Comparison of ENCODE assay signal across 14 cellular contexts in genomic region chr13:108957369-108958012, GRCh38.
A peak's percentile ranks its signal among the peaks of the same experiment; 100 is the strongest.
DNase-seq lines count a peak whose midpoint lies in the region; ATAC-seq and TF ChIP-seq lines count a peak whose summit lies in the region.
"Had no signal": no experiment of that assay in that cellular context is flagged by ENCODE, and none has a peak within 500 bp of the region (broad histone marks: within the 10 kb centered on the region; RNA-seq: fewer than 3 reads in every experiment).

No MANE protein-coding gene starts in this region.

- no peaks in the 10 kb centered on the region for H3K27me3 ChIP-seq in IMR-90 (ENCODE audit: control insufficient read depth, insufficient read depth, low read length)
- H3K27me3 ChIP-seq in brain microvascular endothelial cell (replicated peaks): no peaks in the 10 kb centered on the region
- H3K27me3 ChIP-seq: BLaER1 treated with 17β-estradiol and CSF1 and Interleukin-3, amounts not matched to agents 10 nM and 100 nM had no signal

- H3K36me3 ChIP-seq in IMR-90 (ENCODE audit: control insufficient read depth, insufficient read depth, low read length) (no peaks in the 10 kb centered on the region), brain microvascular endothelial cell (replicated peaks) (no peaks in the 10 kb centered on the region)
- H3K36me3 ChIP-seq: BLaER1 treated with 17β-estradiol and CSF1 and Interleukin-3, amounts not matched to agents 10 nM and 100 nM had no signal

- peak overlapping the region; percentile 49 for H2BK5ac ChIP-seq in IMR-90 (ENCODE audit: low read depth, low read length, poor library complexity, severe bottlenecking)

- peak overlapping the region; percentile 73 for H4K91ac ChIP-seq in IMR-90 (ENCODE audit: insufficient read depth, low read depth, low read length)

- H3K9me1 ChIP-seq in IMR-90 (ENCODE audit: insufficient read depth, low read length): no peaks in the 10 kb centered on the region

- H3K4me1 ChIP-seq in IMR-90 (ENCODE audit: control insufficient read depth, insufficient read depth, low read length): peaks cover 3% of the 10 kb centered on the region

- no peak overlapping the region for H3K27ac Mint-ChIP-seq in stimulated activated memory B cell treated with anti-CD40 and anti-IgM and Interleukin-4, amounts not matched to agents 10 μg/mL and 1 μg/mL and 100 μg/mL, for 72 hours
- H3K27ac Mint-ChIP-seq: stimulated activated naive CD8-positive, alpha-beta T cell treated with anti-CD3 and anti-CD28 coated beads, Interleukin-15, Interleukin-2, amounts not matched to agents 100 ng/mL and 50 ng/mL, for 24 hours had no signal

- H4K20me1 ChIP-seq in IMR-90 (ENCODE audit: insufficient read depth, low read length): no peaks in the 10 kb centered on the region
- H4K20me1 ChIP-seq: BLaER1 treated with 17β-estradiol and CSF1 and Interleukin-3, amounts not matched to agents 10 nM and 100 nM had no signal

- H3K9me3 Mint-ChIP-seq in stimulated activated memory B cell treated with anti-CD40 and anti-IgM and Interleukin-4, amounts not matched to agents 10 μg/mL and 1 μg/mL and 100 μg/mL, for 72 hours: no peaks in the 10 kb centered on the region
- H3K9me3 Mint-ChIP-seq: stimulated activated naive CD8-positive, alpha-beta T cell treated with anti-CD3 and anti-CD28 coated beads, Interleukin-15, Interleukin-2, amounts not matched to agents 100 ng/mL and 50 ng/mL, for 24 hours had no signal

- dilution Hi-C loops in IMR-90 (cut with HindIII; ENCODE audit: low sequenced_read_pairs, unreplicated experiment): no loop called here

- peaks cover 21% of the 10 kb centered on the region for H3K27me3 Mint-ChIP-seq in stimulated activated memory B cell treated with anti-CD40 and anti-IgM and Interleukin-4, amounts not matched to agents 10 μg/mL and 1 μg/mL and 100 μg/mL, for 72 hours

- ATAC-seq in IMR-90 (ENCODE audit: low read depth) (peak; percentile 89), GM18505 (IDR thresholded peaks at IDR 0.05; ENCODE audit: unreplicated experiment) (no peak)
- no peak for ATAC-seq in stimulated activated memory B cell treated with anti-CD40 and anti-IgM and Interleukin-4, amounts not matched to agents 10 μg/mL and 1 μg/mL and 100 μg/mL, for 72 hours

- peak overlapping the region; percentile 80 for H2BK120ac ChIP-seq in IMR-90 (ENCODE audit: low read depth, low read length)

- H4K5ac ChIP-seq in IMR-90 (ENCODE audit: low read depth, low read length): no peak overlapping the region

- H3K79me1 ChIP-seq in IMR-90 (ENCODE audit: low read depth in 1 of 2, low read length in 2 of 2): no peaks in the 10 kb centered on the region

- H3K23ac ChIP-seq in IMR-90 (ENCODE audit: low read depth, low read length): no peak overlapping the region

- H3K18ac ChIP-seq in IMR-90 (ENCODE audit: low read depth, low read length): no peak overlapping the region

- POLR2A ChIA-PET in IMR-90 (lab: Charles Lee; ENCODE audit: unreplicated experiment): no interaction called here

- H3K4me3 Mint-ChIP-seq in stimulated activated memory B cell treated with anti-CD40 and anti-IgM and Interleukin-4, amounts not matched to agents 10 μg/mL and 1 μg/mL and 100 μg/mL, for 72 hours: no peak overlapping the region
- H3K4me3 Mint-ChIP-seq: stimulated activated naive CD8-positive, alpha-beta T cell treated with anti-CD3 and anti-CD28 coated beads, Interleukin-15, Interleukin-2, amounts not matched to agents 100 ng/mL and 50 ng/mL, for 24 hours had no signal

- peak overlapping the region; percentile 78 for H2BK20ac ChIP-seq in IMR-90 (ENCODE audit: low read depth, low read length)

- intact Hi-C loops in IMR-90 (cut with micrococcal nuclease): no loop called here

- peak overlapping the region; percentile 61 for H3K27ac ChIP-seq in IMR-90 (ENCODE audit: insufficient read depth, low read length)
- H3K27ac ChIP-seq in brain microvascular endothelial cell: peak overlapping the region; percentile 36
- H3K27ac ChIP-seq: BLaER1 treated with 17β-estradiol and CSF1 and Interleukin-3, amounts not matched to agents 10 nM and 100 nM had no signal

- peak overlapping the region; percentile 79 for H3K4ac ChIP-seq in IMR-90 (ENCODE audit: low read depth, low read length)

- 0% methylated on average over 1 of the region's 11 CpGs; no CpG with 5 or more reads in 1 of the 2 experiments for WGBS in IMR-90 (ENCODE audit: extremely low coverage in 2 of 2, insufficient read length in 1 of 2), 2 experiments

- peak overlapping the region; percentile 71; the same call in 1 of the 3 replicates for H2BK15ac ChIP-seq in IMR-90 (ENCODE audit: low read depth, low read length)

- H3K4me2 ChIP-seq in IMR-90 (ENCODE audit: low read depth, low read length): peak overlapping the region; percentile 66
- H3K4me2 ChIP-seq: BLaER1 treated with 17β-estradiol and CSF1 and Interleukin-3, amounts not matched to agents 10 nM and 100 nM had no signal

- BruUV-seq in IMR-90 (replicated peaks; lab: Mats Ljungman, UMichigan): no TSS peak

- no peak overlapping the region for H2AK9ac ChIP-seq in IMR-90 (replicated peaks; ENCODE audit: low read depth, low read length, poor library complexity)

- H3K4me3 ChIP-seq in IMR-90 (ENCODE audit: insufficient read depth, low read depth, low read length) (no peak overlapping the region), brain microvascular endothelial cell (ENCODE audit: low read depth, low read length) (no peak overlapping the region)
- H3K4me3 ChIP-seq: BLaER1 treated with 17β-estradiol and CSF1 and Interleukin-3, amounts not matched to agents 10 nM and 100 nM; lung had no signal

- no peaks in the 10 kb centered on the region for H3K36me3 Mint-ChIP-seq in stimulated activated memory B cell treated with anti-CD40 and anti-IgM and Interleukin-4, amounts not matched to agents 10 μg/mL and 1 μg/mL and 100 μg/mL, for 72 hours

- TF ChIP-seq POLR2A in IMR-90 (IDR thresholded peaks at IDR 0.05; ENCODE audit: low read depth, low read length): no peak
- no peak for TF ChIP-seq POLR2A in GM18505 (IDR thresholded peaks at IDR 0.05; ENCODE audit: borderline replicate concordance, extremely low read depth, insufficient read depth, insufficient read length)

- H2AK5ac ChIP-seq in IMR-90 (ENCODE audit: low read depth, low read length): peak overlapping the region; percentile 82

- peak overlapping the region; percentile 35; the same call in 1 of the 2 replicates for H3K56ac ChIP-seq in IMR-90 (ENCODE audit: extremely low read depth, insufficient read depth, low read length)

- no peak for TF ChIP-seq RAD21 in IMR-90 (IDR thresholded peaks at IDR 0.05; ENCODE audit: low read length)

- TF ChIP-seq CTCF in IMR-90 (conservative IDR thresholded peaks at IDR 0.05; ENCODE audit: low read depth, low read length): no peak
- TF ChIP-seq CTCF in brain microvascular endothelial cell (IDR thresholded peaks at IDR 0.05; ENCODE audit: low read depth, low read length, missing control alignments): peak; percentile 31

- in situ Hi-C loops in ACHN (cut with HindIII; ENCODE audit: low pct_ligation_motif_present, low pct_unique_long_range_greater_than_20kb, low sequenced_read_pairs): no loop called here
- in situ Hi-C loops in IMR-90 (cut with MboI; ENCODE audit: low sequenced_read_pairs): no loop called here
- in situ Hi-C loops in brain microvascular endothelial cell (cut with HindIII; ENCODE audit: low pct_ligation_motif_present, low sequenced_read_pairs): loop anchor here (25.0 kb wide), 1 partner anchor 1155 kb away; no protein-coding TSS in a partner anchor

- H2AFZ ChIP-seq in IMR-90 (replicated peaks; ENCODE audit: low read length, poor library complexity): peak overlapping the region; percentile 83

- peak overlapping the region in 1 of 2 experiments; percentile 34; a peak in 1 of 4 replicates for H4K8ac ChIP-seq in IMR-90 (ENCODE audit: low read depth in 2 of 2, low read length in 2 of 2)

- peak overlapping the region; percentile 37; the same call in 1 of the 2 replicates for H3K9ac ChIP-seq in IMR-90 (ENCODE audit: low read depth, low read length)
- H3K9ac ChIP-seq: BLaER1 treated with 17β-estradiol and CSF1 and Interleukin-3, amounts not matched to agents 10 nM and 100 nM had no signal

- H3K14ac ChIP-seq in IMR-90 (replicated peaks; ENCODE audit: low read depth, low read length): peak overlapping the region; percentile 47

- peak; percentile 56 for DNase-seq in ACHN
- DNase-seq in IMR-90: peak; percentile 85
- peak; percentile 80 for DNase-seq in brain microvascular endothelial cell
- peak; percentile 96 for DNase-seq in kidney tubule cell (ENCODE audit: low spot score)
- DNase-seq in AML-193 (lab: John Stamatoyannopoulos, UW): no peak
- DNase-seq in T-helper 9 cell: no peak
- DNase-seq: activated CD8-positive, alpha-beta memory T cell treated with anti-CD3 and anti-CD28 coated beads, Interleukin-2, amount 50 U/mL, for 48 hours; NCI-H2029; stimulated activated CD4-positive, alpha-beta T cell treated with anti-CD3 and anti-CD28 coated beads, Interleukin-12 subunit alpha, Interleukin-12 subunit beta, amount 100 ng/mL, for 4 hours had no signal

- H3K4me1 Mint-ChIP-seq in stimulated activated memory B cell treated with anti-CD40 and anti-IgM and Interleukin-4, amounts not matched to agents 10 μg/mL and 1 μg/mL and 100 μg/mL, for 72 hours: no peaks in the 10 kb centered on the region

- CTCF ChIA-PET in IMR-90 (lab: Yijun Ruan, JAX): interaction anchor here (0.8 kb wide), 1 partner anchor 42 kb away, joined by 3 read pairs; no protein-coding TSS in a partner anchor

- no peaks in the 10 kb centered on the region for H3K9me3 ChIP-seq in IMR-90 (ENCODE audit: control insufficient read depth, insufficient read depth, low read length)
- H3K9me3 ChIP-seq: BLaER1 treated with 17β-estradiol and CSF1 and Interleukin-3, amounts not matched to agents 10 nM and 100 nM had no signal

TF ChIP-seq in IMR-90, 13 proteins besides CTCF, POLR2A, EP300 and RAD21:
- TF ChIP-seq FOS (IDR thresholded peaks at IDR 0.05; ENCODE audit: low read depth, low read length): peak; percentile 76; the same call in 1 of the 2 replicates
- TF ChIP-seq MXI1 (IDR thresholded peaks at IDR 0.05; ENCODE audit: borderline replicate concordance, low read depth, low read length): peak; percentile 33; the same call in 1 of the 2 replicates
- no peak for TF ChIP-seq CEBPB (IDR thresholded peaks at IDR 0.05; ENCODE audit: low read depth, low read length)

Comparison
In these comparisons a context has a peak if more than half of its experiments do, and no peak if none do; other contexts are left out.
1. DNase-seq: peak in ACHN (single experiment), IMR-90 (single experiment), brain microvascular endothelial cell (single experiment) and kidney tubule cell (single experiment); none in AML-193 (0 of 2) and T-helper 9 cell (single experiment).